11 cellular contexts compared by ENCODE assay signal in genomic region chr10:13056461-13057077, GRCh38. TPM values are rescaled to one million over a fixed set of nuclear protein-coding genes. Genes with fewer than 3 reads are reported as not detected.
DNase-seq lines count a peak whose midpoint lies in the region; ATAC-seq, FAIRE-seq and TF ChIP-seq lines count a peak whose summit lies in the region.
"Had no signal": no experiment of that assay in that cellular context is flagged by ENCODE, and none has a peak within 500 bp of the region (broad histone marks: within the 10 kb centered on the region; RNA-seq: fewer than 3 reads in every experiment).

No MANE protein-coding gene starts in this region.

- no peak for TF ChIP-seq POLR2A in GM12892 (IDR thresholded peaks at IDR 0.05; ENCODE audit: low read depth, low read length)

- H3K4me3 ChIP-seq in LNCaP clone FGC (ENCODE audit: low read depth, low read length) = no peak overlapping the region

- TF ChIP-seq CTCF in C4-2B (conservative IDR thresholded peaks at IDR 0.05) (peak; percentile 79), LNCaP clone FGC (IDR thresholded peaks at IDR 0.05; ENCODE audit: control insufficient read depth, extremely low read depth, insufficient read depth) (peak; percentile 75)

- H3K27ac ChIP-seq in C4-2B = no peak overlapping the region
- H3K27ac ChIP-seq: HL-60 had no signal

- DNase-seq in LNCaP clone FGC (ENCODE audit: low read depth) = no peak
- peak; percentile 7 for DNase-seq in cerebellum (ENCODE audit: low spot score)
- DNase-seq in myocyte (ENCODE audit: low read depth) = peak; percentile 43
- DNase-seq in GM12892 (ENCODE audit: insufficient read length) = no peak
- DNase-seq in Kasumi-1 (lab: John Stamatoyannopoulos, UW) = no peak
- no peak for DNase-seq in MV-4-11 (lab: John Stamatoyannopoulos, UW)
- DNase-seq: activated naive CD8-positive, alpha-beta T cell treated with anti-CD3 and anti-CD28 coated beads, Interleukin-2, amount 10 ng/mL, durations not matched to agents 7 days and 5 days; stimulated activated CD4-positive, alpha-beta T cell treated with anti-CD3 and anti-CD28 coated beads, Interleukin-4, amount 100 ng/mL, for 1 hour had no signal

- FAIRE-seq in GM12892 (lab: Jason Lieb, UNC) = no peak

- ATAC-seq in GM21390 (IDR thresholded peaks at IDR 0.05; ENCODE audit: unreplicated experiment) = no peak

RNA-seq across cellular contexts. Expression of gene OPTN, which starts 43.4 kb away (rescaled TPM):
- total RNA-seq in cerebellum (44.6 TPM), myocyte (75.2 and 77.3 TPM in 2 replicates)
- 135 TPM for polyA plus RNA-seq in myocyte (2012)
- 40.2 TPM for polyA plus RNA-seq in GM12892 (2012; ENCODE audit: missing spikeins)

RNA-seq across cellular contexts. Expression of gene CCDC3, which starts 55.1 kb away (rescaled TPM):
- total RNA-seq in cerebellum (10.8 TPM), myocyte (51.0 and 82.5 TPM in 2 replicates)
- 18.1 TPM for polyA plus RNA-seq in myocyte (2012)
- not detected for polyA plus RNA-seq in GM12892 (2012; ENCODE audit: missing spikeins)
- total RNA-seq: activated naive CD8-positive, alpha-beta T cell treated with anti-CD3 and anti-CD28 coated beads, Interleukin-2, amount 10 ng/mL, durations not matched to agents 7 days and 5 days had no signal

Comparison
In these comparisons a context has a peak if more than half of its experiments do, and no peak if none do; other contexts are left out.
1. DNase-seq: peak in cerebellum (single experiment) and myocyte (single experiment); none in LNCaP clone FGC (single experiment), GM12892 (single experiment), Kasumi-1 (0 of 2) and MV-4-11 (single experiment).